In the genomic region with DNA sequence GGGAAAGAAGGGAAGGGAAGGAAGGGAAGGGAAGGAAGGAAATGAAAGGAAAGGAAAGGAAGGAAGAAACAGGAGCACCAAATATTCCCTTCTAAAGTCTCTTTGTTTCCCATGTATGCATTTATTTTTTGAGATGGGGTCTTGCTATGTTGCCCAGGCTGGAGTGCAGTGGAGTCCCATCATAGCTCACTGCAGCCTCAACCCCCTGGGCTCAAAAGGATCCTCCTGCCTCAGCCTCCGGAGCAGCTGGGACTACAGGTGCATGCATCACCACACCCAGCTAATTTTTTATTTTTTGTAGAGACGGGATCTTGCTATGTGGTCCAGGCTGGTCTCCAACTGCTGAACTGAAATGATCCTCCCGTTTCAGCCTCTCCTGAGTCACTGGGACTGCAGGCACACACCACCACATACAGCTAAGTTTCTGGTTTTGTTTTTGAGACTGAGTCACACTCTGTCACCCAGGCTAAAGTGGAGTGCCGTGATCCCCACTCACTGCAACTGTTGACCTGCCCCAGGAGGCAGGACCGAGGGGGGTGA, we compare ENCODE assay signal across 21 cellular contexts.
A peak's percentile ranks its signal among the peaks of the same experiment; 100 is the strongest.
DNase-seq lines count a peak whose midpoint lies in the region; ATAC-seq, FAIRE-seq and TF ChIP-seq lines count a peak whose summit lies in the region.
"Had no signal": no experiment of that assay in that cellular context is flagged by ENCODE, and none has a peak within 500 bp of the region (broad histone marks: within the 10 kb centered on the region; RNA-seq: fewer than 3 reads in every experiment).

No MANE protein-coding gene starts in this region.

- H3K4me1 Mint-ChIP-seq in nephron progenitor cell = peaks cover 33% of the 10 kb centered on the region

- peak; percentile 91 for FAIRE-seq in bronchial epithelial cell (lab: Jason Lieb, UNC)
- FAIRE-seq: A204.1, GM12878, GM18507 had no signal

- no peaks in the 10 kb centered on the region for H3K4me1 ChIP-seq in right cardiac atrium (ENCODE audit: control insufficient read depth, insufficient read depth, low read length)
- H3K4me1 ChIP-seq: BE2C had no signal

- no peak overlapping the region for H3K27ac ChIP-seq in right cardiac atrium (ENCODE audit: low read length)

- H3K36me3 ChIP-seq in bronchial epithelial cell (ENCODE audit: control insufficient read depth, insufficient read depth, low read length) = no peaks in the 10 kb centered on the region
- H3K36me3 ChIP-seq: BE2C had no signal

- no peaks in the 10 kb centered on the region for H3K36me3 Mint-ChIP-seq in nephron progenitor cell (ENCODE audit: low read depth)
- H3K36me3 Mint-ChIP-seq: CD4-positive, CD25-positive, alpha-beta regulatory T cell had no signal

- DNase-seq in bronchial epithelial cell (ENCODE audit: low read depth) (no peak), nephron progenitor cell (no peak), posterior vena cava (ENCODE audit: low spot score) (peak; percentile 31), NCI-H1105 (lab: John Stamatoyannopoulos, UW) (no peak), right cardiac atrium (no peak)
- DNase-seq in stimulated activated CD4-positive, alpha-beta T cell treated with anti-CD3 and anti-CD28 coated beads, Interleukin-4, amount 100 ng/mL, for 1 hour = no peak
- DNase-seq: ACHN; BE2C; C1 segment of cervical spinal cord; CD4-positive, CD25-positive, alpha-beta regulatory T cell; CD8-positive, alpha-beta memory T cell; COR-L47; DMS 273 treated with DMSO at 0.1 percent for 48 hours; DMS53; DND-41; EL; H7 had no signal

- WGBS in right cardiac atrium = 87% methylated on average over 5 of the region's 5 CpGs

- peak overlapping the region; percentile 65 for H3K27ac Mint-ChIP-seq in nephron progenitor cell
- H3K27ac Mint-ChIP-seq: CD4-positive, CD25-positive, alpha-beta regulatory T cell; GM23338 had no signal

- TF ChIP-seq CTCF in bronchial epithelial cell (IDR thresholded peaks at IDR 0.05; ENCODE audit: insufficient read depth, low read length, severe bottlenecking) (no peak), nephron progenitor cell (IDR thresholded peaks at IDR 0.05) (no peak)

- no peaks in the 10 kb centered on the region for H3K9me3 ChIP-seq in right cardiac atrium (ENCODE audit: control insufficient read depth, low read length)
- H3K9me3 ChIP-seq: BE2C had no signal

- peaks cover 78% of the 10 kb centered on the region for H3K27me3 Mint-ChIP-seq in nephron progenitor cell (ENCODE audit: low read depth, poor library complexity)

- intact Hi-C loops in posterior vena cava (cut with DNase I) = no loop called here
- intact Hi-C loops in right cardiac atrium (cut with DNase I) = no loop called here

- no peaks in the 10 kb centered on the region for H3K27me3 ChIP-seq in bronchial epithelial cell (ENCODE audit: control insufficient read depth, insufficient read depth, low read length)
- no peaks in the 10 kb centered on the region for H3K27me3 ChIP-seq in right cardiac atrium (ENCODE audit: control insufficient read depth, insufficient read depth)
- H3K27me3 ChIP-seq: BE2C had no signal

- H3K4me3 Mint-ChIP-seq in nephron progenitor cell = no peak overlapping the region
- H3K4me3 Mint-ChIP-seq: CD4-positive, CD25-positive, alpha-beta regulatory T cell; CD8-positive, alpha-beta memory T cell; GM23338 had no signal

- no peak for ATAC-seq in right cardiac atrium

- H3K4me3 ChIP-seq in bronchial epithelial cell (ENCODE audit: low read depth, low read length) = no peak overlapping the region
- no peak overlapping the region for H3K4me3 ChIP-seq in right cardiac atrium (ENCODE audit: low read length)
- H3K4me3 ChIP-seq: GM12878 had no signal

- H3K9me3 Mint-ChIP-seq in nephron progenitor cell = peaks cover 5% of the 10 kb centered on the region
